In the genomic region with DNA sequence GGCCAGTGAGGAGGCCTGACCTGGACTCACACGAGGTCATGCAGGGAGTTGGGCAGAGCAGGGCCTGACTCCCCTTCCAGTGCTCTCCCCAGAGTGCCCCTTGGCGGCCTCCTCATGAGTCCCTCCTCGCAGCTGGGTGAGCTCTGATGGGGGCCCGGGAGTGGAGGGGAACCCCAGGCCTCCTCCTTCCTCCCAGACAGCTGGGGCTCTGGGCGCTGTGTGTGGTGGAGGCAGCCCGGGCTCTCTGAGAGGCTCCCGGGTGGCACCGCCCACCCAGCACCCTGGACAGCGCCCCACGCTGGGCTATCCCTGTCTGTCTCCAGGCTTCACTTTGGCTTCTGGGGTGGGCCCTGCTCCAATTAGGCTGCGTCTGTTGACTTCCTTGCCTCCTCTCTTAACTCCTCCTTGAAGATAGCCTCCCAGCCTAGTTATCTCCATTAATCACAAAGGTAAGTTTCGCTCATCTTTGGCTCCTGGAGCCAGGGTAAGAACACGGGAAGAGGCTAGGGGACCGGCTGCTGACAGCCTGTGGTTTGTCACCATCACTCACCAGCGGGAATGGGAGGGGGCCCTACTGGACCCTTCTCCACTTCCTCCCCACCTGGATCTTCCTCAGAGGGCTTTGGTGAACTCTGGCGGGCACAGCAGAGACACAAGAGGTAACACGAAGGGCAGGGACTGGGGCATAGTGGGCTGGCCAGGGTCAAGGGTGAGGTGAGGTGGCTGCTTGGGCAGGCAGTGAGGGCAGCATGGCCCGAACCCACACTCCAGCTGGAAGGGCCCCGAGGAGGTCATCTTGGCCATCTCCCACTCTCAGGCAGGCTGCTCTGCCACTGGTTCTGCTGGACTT, we compare ENCODE assay signal across 1 cellular context.
TF ChIP-seq lines count a peak whose summit lies in the region.

No MANE protein-coding gene starts in this region.

TF ChIP-seq in GM23338, 12 proteins besides CTCF, POLR2A, EP300 and RAD21 (continued from another document):
- TF ChIP-seq, protein P1, sequence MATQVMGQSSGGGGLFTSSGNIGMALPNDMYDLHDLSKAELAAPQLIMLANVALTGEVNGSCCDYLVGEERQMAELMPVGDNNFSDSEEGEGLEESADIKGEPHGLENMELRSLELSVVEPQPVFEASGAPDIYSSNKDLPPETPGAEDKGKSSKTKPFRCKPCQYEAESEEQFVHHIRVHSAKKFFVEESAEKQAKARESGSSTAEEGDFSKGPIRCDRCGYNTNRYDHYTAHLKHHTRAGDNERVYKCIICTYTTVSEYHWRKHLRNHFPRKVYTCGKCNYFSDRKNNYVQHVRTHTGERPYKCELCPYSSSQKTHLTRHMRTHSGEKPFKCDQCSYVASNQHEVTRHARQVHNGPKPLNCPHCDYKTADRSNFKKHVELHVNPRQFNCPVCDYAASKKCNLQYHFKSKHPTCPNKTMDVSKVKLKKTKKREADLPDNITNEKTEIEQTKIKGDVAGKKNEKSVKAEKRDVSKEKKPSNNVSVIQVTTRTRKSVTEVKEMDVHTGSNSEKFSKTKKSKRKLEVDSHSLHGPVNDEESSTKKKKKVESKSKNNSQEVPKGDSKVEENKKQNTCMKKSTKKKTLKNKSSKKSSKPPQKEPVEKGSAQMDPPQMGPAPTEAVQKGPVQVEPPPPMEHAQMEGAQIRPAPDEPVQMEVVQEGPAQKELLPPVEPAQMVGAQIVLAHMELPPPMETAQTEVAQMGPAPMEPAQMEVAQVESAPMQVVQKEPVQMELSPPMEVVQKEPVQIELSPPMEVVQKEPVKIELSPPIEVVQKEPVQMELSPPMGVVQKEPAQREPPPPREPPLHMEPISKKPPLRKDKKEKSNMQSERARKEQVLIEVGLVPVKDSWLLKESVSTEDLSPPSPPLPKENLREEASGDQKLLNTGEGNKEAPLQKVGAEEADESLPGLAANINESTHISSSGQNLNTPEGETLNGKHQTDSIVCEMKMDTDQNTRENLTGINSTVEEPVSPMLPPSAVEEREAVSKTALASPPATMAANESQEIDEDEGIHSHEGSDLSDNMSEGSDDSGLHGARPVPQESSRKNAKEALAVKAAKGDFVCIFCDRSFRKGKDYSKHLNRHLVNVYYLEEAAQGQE (IDR thresholded peaks at IDR 0.05; ENCODE audit: unreplicated experiment) = peak; percentile 93
